In genomic region chr7:70566659-70567058, GRCh38 we compare ENCODE assay signal across 14 cellular contexts.
"Had no signal": no experiment of that assay in that cellular context is flagged by ENCODE, and none has a peak within 500 bp of the region (broad histone marks: within the 10 kb centered on the region; RNA-seq: fewer than 3 reads in every experiment).

No MANE protein-coding gene starts in this region.

- H3K27me3 ChIP-seq: thyroid gland had no signal

- H3K9me3 ChIP-seq: psoas muscle, thyroid gland had no signal

- H3K36me3 ChIP-seq: thyroid gland had no signal

- H3K27ac ChIP-seq: psoas muscle, thyroid gland had no signal

- DNase-seq: activated CD4-positive, alpha-beta T cell treated with anti-CD3 and anti-CD28 coated beads for 4 hours; activated CD8-positive, alpha-beta memory T cell treated with anti-CD3 and anti-CD28 coated beads, Interleukin-2, amount 50 U/mL, for 48 hours; activated CD8-positive, alpha-beta T cell treated with anti-CD3 and anti-CD28 coated beads, Interleukin-2, amount 10 ng/mL, durations not matched to agents 7 days and 5 days; activated naive CD4-positive, alpha-beta T cell treated with Interleukin-2 at 50 U/mL for 16 hours; activated naive CD8-positive, alpha-beta T cell treated with anti-CD3 and anti-CD28 coated beads, Interleukin-2, amount 50 U/mL, for 24 hours; central memory CD4-positive, alpha-beta T cell; immature natural killer cell; mesenchymal stem cell; nephron progenitor cell; psoas muscle; stimulated activated CD4-positive, alpha-beta T cell treated with anti-CD3 and anti-CD28 coated beads, Interleukin-15, amount 100 ng/mL, for 24 hours; stimulated activated CD4-positive, alpha-beta T cell treated with anti-CD3 and anti-CD28 coated beads, Interleukin-4, amount 100 ng/mL, for 24 hours; T-helper 1 cell; thyroid gland had no signal

- H3K4me3 ChIP-seq: psoas muscle, thyroid gland had no signal

- ATAC-seq: activated CD8-positive, alpha-beta T cell treated with anti-CD3 and anti-CD28 coated beads, Interleukin-2, amount 10 ng/mL, durations not matched to agents 7 days and 5 days; activated naive CD8-positive, alpha-beta T cell treated with anti-CD3 and anti-CD28 coated beads, Interleukin-2, amount 50 U/mL, for 24 hours; psoas muscle had no signal
